In genomic region chr2:136117909-136118818, GRCh38 we compare ENCODE assay signal across 8 cellular contexts. TPM values are rescaled to one million over a fixed set of nuclear protein-coding genes. Genes with fewer than 3 reads are reported as not detected.
DNase-seq lines count a peak whose midpoint lies in the region; ATAC-seq and TF ChIP-seq lines count a peak whose summit lies in the region.

TSS of gene CXCR4 (minus strand) at chr2:136118149. CDS start at chr2:136118060, 89 bp downstream.

- H3K27me3 Mint-ChIP-seq in activated CD8-positive, alpha-beta T cell treated with anti-CD3 and anti-CD28 coated beads, Interleukin-2, amount 10 ng/mL, durations not matched to agents 7 days and 5 days (ENCODE audit: low read depth) = peaks cover 6% of the 10 kb centered on the region
- H3K27me3 Mint-ChIP-seq in effector memory CD8-positive, alpha-beta T cell = no peaks in the 10 kb centered on the region

- peak within 1 kb of the TSS; percentile 98 for H3K4me3 Mint-ChIP-seq in activated CD8-positive, alpha-beta T cell treated with anti-CD3 and anti-CD28 coated beads, Interleukin-2, amount 10 ng/mL, durations not matched to agents 7 days and 5 days
- H3K4me3 Mint-ChIP-seq in effector memory CD8-positive, alpha-beta T cell = peak within 1 kb of the TSS; percentile 93 to 95

- DNase-seq in NCI-H524 treated with DMSO at 0.1 percent for 48 hours (lab: John Stamatoyannopoulos, UW) = peak; percentile 75
- DNase-seq in activated CD8-positive, alpha-beta T cell treated with anti-CD3 and anti-CD28 coated beads, Interleukin-2, amount 10 ng/mL, durations not matched to agents 7 days and 5 days = peak; percentile 91
- peak; percentile 89 to 96 (median 91) for DNase-seq in effector memory CD8-positive, alpha-beta T cell
- peak; percentile 74 to 84 for DNase-seq in stimulated activated CD8-positive, alpha-beta memory T cell treated with anti-CD3 and anti-CD28 coated beads, Interleukin-2, amount 100 ng/mL, for 48 hours (ENCODE audit: low read depth in 2 of 2)

- POLR2A ChIA-PET in activated CD8-positive, alpha-beta T cell treated with anti-CD3 and anti-CD28 coated beads, Interleukin-2, amount 10 ng/mL, durations not matched to agents 7 days and 5 days (lab: Charles Lee) = interaction anchor here (1.0 to 2.7 kb wide), 23 partner anchors 10 to 266 kb away, joined by 3 to 56 read pairs (median 9); partner anchors contain the start of gene DARS1

- H3K9me3 ChIP-seq in mononuclear cell (ENCODE audit: low read depth, low read length) = no peaks in the 10 kb centered on the region

- peak within 1 kb of the TSS; percentile 95 for H3K4me3 ChIP-seq in mononuclear cell (ENCODE audit: low read length)

- peak within 1 kb of the TSS; percentile 98 for H3K27ac Mint-ChIP-seq in activated CD8-positive, alpha-beta T cell treated with anti-CD3 and anti-CD28 coated beads, Interleukin-2, amount 10 ng/mL, durations not matched to agents 7 days and 5 days
- peak within 1 kb of the TSS; percentile 99 to 100 for H3K27ac Mint-ChIP-seq in effector memory CD8-positive, alpha-beta T cell

- CTCF ChIA-PET in activated CD8-positive, alpha-beta T cell treated with anti-CD3 and anti-CD28 coated beads, Interleukin-2, amount 10 ng/mL, durations not matched to agents 7 days and 5 days (lab: Charles Lee) = interaction anchor here (1.3 to 2.7 kb wide), 5 partner anchors 16 to 264 kb away, joined by 4 to 14 read pairs (median 6); no protein-coding TSS in a partner anchor

- H3K4me1 ChIP-seq in mononuclear cell (ENCODE audit: insufficient read depth, low read length) = peaks cover 66% of the 10 kb centered on the region

- no peaks in the 10 kb centered on the region for H3K27me3 ChIP-seq in mononuclear cell (ENCODE audit: insufficient read depth, low read length)

- H3K9me3 Mint-ChIP-seq in activated CD8-positive, alpha-beta T cell treated with anti-CD3 and anti-CD28 coated beads, Interleukin-2, amount 10 ng/mL, durations not matched to agents 7 days and 5 days (ENCODE audit: insufficient read depth) = no peaks in the 10 kb centered on the region
- peaks cover 0 to 2% of the 10 kb centered on the region in 2 donors for H3K9me3 Mint-ChIP-seq in effector memory CD8-positive, alpha-beta T cell

- peaks cover 43% of the 10 kb centered on the region for H3K36me3 Mint-ChIP-seq in activated CD8-positive, alpha-beta T cell treated with anti-CD3 and anti-CD28 coated beads, Interleukin-2, amount 10 ng/mL, durations not matched to agents 7 days and 5 days (ENCODE audit: low read depth)
- H3K36me3 Mint-ChIP-seq in effector memory CD8-positive, alpha-beta T cell (ENCODE audit: insufficient read depth) = peaks cover 64% of the 10 kb centered on the region

- ATAC-seq in HG03097 (IDR thresholded peaks at IDR 0.05; ENCODE audit: low FRiP score, unreplicated experiment) (peak; percentile 30), HG02870 (IDR thresholded peaks at IDR 0.05; ENCODE audit: unreplicated experiment) (no peak)
- peak; percentile 29 for ATAC-seq in activated CD8-positive, alpha-beta T cell treated with anti-CD3 and anti-CD28 coated beads, Interleukin-2, amount 10 ng/mL, durations not matched to agents 7 days and 5 days
- peak; percentile 28 for ATAC-seq in effector memory CD8-positive, alpha-beta T cell (replicated peaks)

- H3K4me1 Mint-ChIP-seq in activated CD8-positive, alpha-beta T cell treated with anti-CD3 and anti-CD28 coated beads, Interleukin-2, amount 10 ng/mL, durations not matched to agents 7 days and 5 days (ENCODE audit: low read depth) = peaks cover 52% of the 10 kb centered on the region
- H3K4me1 Mint-ChIP-seq in effector memory CD8-positive, alpha-beta T cell (ENCODE audit: low read depth in 2 of 2) = peaks cover 46 to 52% of the 10 kb centered on the region in 2 donors

- TF ChIP-seq POLR2A in GM10847 (IDR thresholded peaks at IDR 0.05; ENCODE audit: extremely low read depth, insufficient read length) = peak; percentile 84

RNA-seq across cellular contexts. Expression of gene CXCR4, which starts in this region (rescaled TPM):
- 100 to 1,000 TPM; 219 to 226 TPM for total RNA-seq in activated CD8-positive, alpha-beta T cell treated with anti-CD3 and anti-CD28 coated beads, Interleukin-2, amount 10 ng/mL, durations not matched to agents 7 days and 5 days
- 1,915 TPM for total RNA-seq in mononuclear cell
